In the genomic region with DNA sequence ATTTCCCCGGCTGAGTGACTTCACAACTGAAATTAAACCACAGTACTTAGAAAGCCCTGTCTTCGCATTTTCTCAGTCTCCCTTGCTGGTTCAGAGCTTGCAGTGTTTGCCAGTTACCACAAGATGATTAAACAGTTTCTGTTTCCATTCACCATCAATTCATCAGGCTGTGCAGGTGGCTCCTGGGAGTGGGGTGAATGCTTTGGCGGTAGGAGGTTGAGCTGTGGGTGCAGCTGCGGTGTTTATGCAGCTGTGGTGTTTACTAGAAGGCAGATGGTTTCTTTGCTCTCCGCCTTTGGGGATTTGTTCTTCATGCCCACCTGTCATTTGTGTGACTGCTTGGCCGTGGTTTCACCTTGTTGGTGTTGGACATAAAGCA, we compare ENCODE assay signal across 9 cellular contexts.
DNase-seq lines count a peak whose midpoint lies in the region; ATAC-seq and TF ChIP-seq lines count a peak whose summit lies in the region.
"Had no signal": no experiment of that assay in that cellular context is flagged by ENCODE, and none has a peak within 500 bp of the region (broad histone marks: within the 10 kb centered on the region; RNA-seq: fewer than 3 reads in every experiment).

No MANE protein-coding gene starts in this region.

- DNase-seq in NAMALWA (ENCODE audit: low spot score) (peak; percentile 95), kidney tubule cell (ENCODE audit: low spot score) (peak; percentile 46), foreskin melanocyte (no peak), AG08395 (ENCODE audit: low spot score) (no peak), cerebellar cortex (ENCODE audit: low spot score) (no peak)
- DNase-seq in activated CD4-positive, CD25-positive, alpha-beta regulatory T cell treated with anti-CD3 and anti-CD28 coated beads, Interleukin-2, amount 50 U/mL, for 72 hours = peak; percentile 57
- DNase-seq: lower lobe of right lung had no signal

- peak; percentile 92 for ATAC-seq in GM21737 (IDR thresholded peaks at IDR 0.05; ENCODE audit: unreplicated experiment)

- peak; percentile 26; the same call in 1 of the 3 replicates for TF ChIP-seq CTCF in GM12872 (IDR thresholded peaks at IDR 0.05; ENCODE audit: insufficient read depth, low read depth, low read length)

Comparison
In these comparisons a context has a peak if more than half of its experiments do, and no peak if none do; other contexts are left out.
1. DNase-seq: peak in NAMALWA (single experiment), activated CD4-positive, CD25-positive, alpha-beta regulatory T cell treated with anti-CD3 and anti-CD28 coated beads, Interleukin-2, amount 50 U/mL, for 72 hours (single experiment) and kidney tubule cell (single experiment); none in foreskin melanocyte (single experiment), AG08395 (single experiment) and cerebellar cortex (single experiment).